10 cellular contexts compared by ENCODE assay signal in genomic region chr6:43714311-43715055, GRCh38. TPM values are rescaled to one million over a fixed set of nuclear protein-coding genes. Genes with fewer than 3 reads are reported as not detected.
DNase-seq lines count a peak whose midpoint lies in the region; ATAC-seq and TF ChIP-seq lines count a peak whose summit lies in the region.
"Had no signal": no experiment of that assay in that cellular context is flagged by ENCODE, and none has a peak within 500 bp of the region (broad histone marks: within the 10 kb centered on the region; RNA-seq: fewer than 3 reads in every experiment).

No MANE protein-coding gene starts in this region.

- H2AK5ac ChIP-seq in mesendoderm (ENCODE audit: low read length), result no peak overlapping the region

- no peaks in the 10 kb centered on the region for H3K79me1 ChIP-seq in mesendoderm (ENCODE audit: low read length)

- no peak overlapping the region for H3K4me2 ChIP-seq in mesendoderm (ENCODE audit: low read length)

- H3K4me1 ChIP-seq in mesendoderm (ENCODE audit: control insufficient read depth, low read depth, low read length), result no peaks in the 10 kb centered on the region

- no CpG with 5 or more reads among the region's 9 CpGs for WGBS in mesendoderm (ENCODE audit: extremely low coverage, insufficient coverage, low lambda C conversion rate)

- H3K18ac ChIP-seq in mesendoderm (ENCODE audit: low read length), result no peak overlapping the region

- H3K23ac ChIP-seq in mesendoderm (ENCODE audit: low read length), result no peak overlapping the region

- no peak overlapping the region for H4K5ac ChIP-seq in mesendoderm (ENCODE audit: low read length)

- H3K36me3 Mint-ChIP-seq in nephron progenitor cell (ENCODE audit: low read depth) (no peaks in the 10 kb centered on the region), progenitor cell of endocrine pancreas (ENCODE audit: insufficient read depth) (no peaks in the 10 kb centered on the region)

- no peaks in the 10 kb centered on the region for H3K27me3 ChIP-seq in mesendoderm (ENCODE audit: insufficient read depth, low read length, poor library complexity)
- H3K27me3 ChIP-seq: upper lobe of right lung had no signal

- POLR2A ChIA-PET in GM10248 (lab: Yijun Ruan, JAX), result interaction anchor here (0.6 to 1.2 kb wide), 5 partner anchors 10 to 532 kb away, joined by 3 to 7 read pairs (median 3); partner anchors contain the start of genes HSP90AB1 and VEGFA

- no peak overlapping the region for H3K9ac ChIP-seq in mesendoderm (ENCODE audit: low read length)
- H3K9ac ChIP-seq: parathyroid adenoma had no signal

- no peak overlapping the region for H2BK15ac ChIP-seq in mesendoderm (replicated peaks; ENCODE audit: low read depth)

- no peak overlapping the region for H4K8ac ChIP-seq in mesendoderm (ENCODE audit: low read depth, low read length)

- H3K27ac ChIP-seq in mesendoderm (ENCODE audit: low read depth, low read length), result no peak overlapping the region
- H3K27ac ChIP-seq: parathyroid adenoma, upper lobe of right lung had no signal

- H3K27ac Mint-ChIP-seq in nephron progenitor cell, result peak overlapping the region; percentile 91
- H3K27ac Mint-ChIP-seq in progenitor cell of endocrine pancreas, result no peak overlapping the region

- H3K4me1 Mint-ChIP-seq in nephron progenitor cell, result peaks cover 70% of the 10 kb centered on the region
- H3K4me1 Mint-ChIP-seq in progenitor cell of endocrine pancreas (ENCODE audit: low read depth), result peaks cover 9% of the 10 kb centered on the region

- H3K4me3 ChIP-seq in mesendoderm (ENCODE audit: low read length), result no peak overlapping the region
- H3K4me3 ChIP-seq: upper lobe of right lung had no signal

- H3K4ac ChIP-seq in mesendoderm (ENCODE audit: low read depth, low read length), result no peak overlapping the region

- DNase-seq in nephron progenitor cell (peak; percentile 73), progenitor cell of endocrine pancreas (ENCODE audit: low spot score, unreplicated experiment) (no peak), NCI-H1105 (lab: John Stamatoyannopoulos, UW) (no peak), mesendoderm (no peak), GM10248 (ENCODE audit: extremely low spot score) (no peak)
- DNase-seq: upper lobe of right lung had no signal

- H2BK120ac ChIP-seq in mesendoderm (ENCODE audit: low read depth, low read length), result no peak overlapping the region

- peaks cover 11% of the 10 kb centered on the region for H3K27me3 Mint-ChIP-seq in nephron progenitor cell (ENCODE audit: low read depth, poor library complexity)
- peaks cover 20% of the 10 kb centered on the region for H3K27me3 Mint-ChIP-seq in progenitor cell of endocrine pancreas

- no peak overlapping the region for H3K56ac ChIP-seq in mesendoderm (ENCODE audit: low read length)

- H3K79me2 ChIP-seq in mesendoderm (ENCODE audit: control insufficient read depth, insufficient read depth, low read length), result no peaks in the 10 kb centered on the region
- H3K79me2 ChIP-seq: parathyroid adenoma had no signal

- TF ChIP-seq CTCF in nephron progenitor cell (IDR thresholded peaks at IDR 0.05) (no peak), progenitor cell of endocrine pancreas (IDR thresholded peaks at IDR 0.05; ENCODE audit: unreplicated experiment) (no peak), GM10248 (IDR thresholded peaks at IDR 0.05; ENCODE audit: control extremely low read depth, extremely low read depth, low read depth, missing control alignments) (no peak)

- no peaks in the 10 kb centered on the region for H3K36me3 ChIP-seq in mesendoderm (ENCODE audit: control insufficient read depth, insufficient read depth, low read length)
- H3K36me3 ChIP-seq: upper lobe of right lung had no signal

- 0 out of 2 replicates have a peak, but pooled peaks have one; percentile 14 for TF ChIP-seq POLR2A in Raji (IDR thresholded peaks at IDR 0.05; ENCODE audit: insufficient read depth, low read depth, low read length)

- no peak overlapping the region for H2BK5ac ChIP-seq in mesendoderm (ENCODE audit: low read length)

- peak; percentile 26 for ATAC-seq in GM18909 (IDR thresholded peaks at IDR 0.05; ENCODE audit: poor library complexity, unreplicated experiment)
- ATAC-seq in HG02840 (IDR thresholded peaks at IDR 0.05; ENCODE audit: low FRiP score, unreplicated experiment), result peak; percentile 22
- ATAC-seq: upper lobe of right lung had no signal

- CTCF ChIA-PET in GM10248 (lab: Yijun Ruan, JAX), result interaction anchor here (0.7 to 2.0 kb wide), 13 partner anchors 8 to 364 kb away, joined by 3 to 16 read pairs (median 5); partner anchors contain the start of gene VEGFA

- H3K4me3 Mint-ChIP-seq in nephron progenitor cell, result no peak overlapping the region
- H3K4me3 Mint-ChIP-seq in progenitor cell of endocrine pancreas (ENCODE audit: low read depth), result no peak overlapping the region

- H3K9me3 Mint-ChIP-seq in nephron progenitor cell, result peaks cover 3% of the 10 kb centered on the region
- no peaks in the 10 kb centered on the region for H3K9me3 Mint-ChIP-seq in progenitor cell of endocrine pancreas (ENCODE audit: low read depth)

RNA-seq across cellular contexts. Expression of gene MRPS18A, which starts 26.9 kb away (rescaled TPM):
- total RNA-seq in progenitor cell of endocrine pancreas, result 39.8 and 41.9 TPM in 2 replicates
- 72.3 TPM for polyA plus RNA-seq in mesendoderm (2013, experiment 1 of 2)
- 71.9 TPM for polyA plus RNA-seq in mesendoderm (2013, experiment 2 of 2)

RNA-seq across cellular contexts. Expression of gene VEGFA, which starts 55.5 kb away (rescaled TPM):
- 243 and 267 TPM in 2 replicates for total RNA-seq in progenitor cell of endocrine pancreas
- polyA plus RNA-seq in mesendoderm (2013, experiment 1 of 2), result 27.0 TPM
- 29.4 TPM for polyA plus RNA-seq in mesendoderm (2013, experiment 2 of 2)
